In the genomic region with DNA sequence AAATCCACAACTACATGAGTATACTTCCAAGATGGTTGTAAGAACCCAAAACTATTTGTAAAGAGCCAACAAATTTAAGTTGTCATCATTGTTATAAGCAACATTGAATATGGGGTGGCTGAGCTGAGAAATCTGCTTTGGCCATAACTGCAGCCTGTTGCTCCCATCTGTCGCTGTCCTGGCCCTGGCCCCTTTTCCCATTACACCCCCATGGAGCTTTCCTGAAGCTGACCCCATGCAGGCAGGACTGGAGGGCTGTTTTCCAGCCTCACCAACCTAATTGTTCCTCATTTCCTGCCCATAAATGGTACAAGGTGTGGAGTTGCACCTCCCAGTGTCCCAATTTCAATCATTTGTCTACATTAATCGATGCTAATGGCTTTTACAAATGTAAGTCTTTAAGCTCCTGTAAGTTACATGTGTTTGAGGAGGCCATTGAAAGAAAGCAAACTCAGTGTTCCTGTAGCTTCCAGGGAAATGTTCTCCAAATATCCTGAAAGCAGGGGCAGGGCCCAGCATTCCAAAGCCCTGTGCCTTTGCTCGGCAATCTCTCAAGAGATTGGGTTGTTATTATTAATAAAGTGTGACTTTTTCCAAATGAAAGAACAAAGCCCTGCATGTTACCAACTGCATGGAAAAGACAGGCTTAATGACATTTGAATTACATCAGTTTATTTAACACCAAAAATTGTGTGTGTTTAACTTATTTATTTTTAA, we compare ENCODE assay signal across 20 cellular contexts.
"Had no signal": no experiment of that assay in that cellular context is flagged by ENCODE, and none has a peak within 500 bp of the region (broad histone marks: within the 10 kb centered on the region; RNA-seq: fewer than 3 reads in every experiment).

No MANE protein-coding gene starts in this region.

- H3K4me3 ChIP-seq: esophagus squamous epithelium, heart right ventricle, left lung, spleen, upper lobe of left lung had no signal

- H3K4me1 Mint-ChIP-seq: activated CD8-positive, alpha-beta memory T cell treated with anti-CD3 and anti-CD28 coated beads, Interleukin-2, amount 10 ng/mL, durations not matched to agents 7 days and 5 days; activated naive CD4-positive, alpha-beta T cell treated with anti-CD3 and anti-CD28 coated beads, Interleukin-2, amount 50 U/mL, for 24 hours; memory B cell; stimulated activated naive B cell treated with anti-CD40 and anti-IgM and Interleukin-4, amounts not matched to agents 10 μg/mL and 1 μg/mL and 100 μg/mL, for 72 hours had no signal

- H3K9me3 ChIP-seq: esophagus squamous epithelium, heart right ventricle, left lung, spleen, upper lobe of left lung had no signal

- H3K27ac ChIP-seq: esophagus squamous epithelium, heart right ventricle, left lung, spleen, upper lobe of left lung had no signal

- H3K27me3 Mint-ChIP-seq: activated CD8-positive, alpha-beta memory T cell treated with anti-CD3 and anti-CD28 coated beads, Interleukin-2, amount 10 ng/mL, durations not matched to agents 7 days and 5 days; activated T-cell treated with anti-CD3 and anti-CD28 coated beads, Interleukin-2, amount 50 U/mL, for 24 hours had no signal

- H3K4me3 Mint-ChIP-seq: activated CD8-positive, alpha-beta memory T cell treated with anti-CD3 and anti-CD28 coated beads, Interleukin-2, amount 10 ng/mL, durations not matched to agents 7 days and 5 days; activated naive CD4-positive, alpha-beta T cell treated with anti-CD3 and anti-CD28 coated beads, Interleukin-2, amount 50 U/mL, for 24 hours; activated T-cell treated with anti-CD3 and anti-CD28 coated beads, Interleukin-2, amount 50 U/mL, for 24 hours; memory B cell; neural crest cell; stimulated activated naive B cell treated with anti-CD40 and anti-IgM and Interleukin-4, amounts not matched to agents 10 μg/mL and 1 μg/mL and 100 μg/mL, for 72 hours had no signal

- H3K4me1 ChIP-seq: left lung, spleen had no signal

- H3K27ac Mint-ChIP-seq: activated CD8-positive, alpha-beta memory T cell treated with anti-CD3 and anti-CD28 coated beads, Interleukin-2, amount 10 ng/mL, durations not matched to agents 7 days and 5 days; activated naive CD4-positive, alpha-beta T cell treated with anti-CD3 and anti-CD28 coated beads, Interleukin-2, amount 50 U/mL, for 24 hours; activated T-cell treated with anti-CD3 and anti-CD28 coated beads, Interleukin-2, amount 50 U/mL, for 24 hours; memory B cell; stimulated activated naive B cell treated with anti-CD40 and anti-IgM and Interleukin-4, amounts not matched to agents 10 μg/mL and 1 μg/mL and 100 μg/mL, for 72 hours had no signal

- ATAC-seq: activated CD8-positive, alpha-beta memory T cell treated with anti-CD3 and anti-CD28 coated beads, Interleukin-2, amount 10 ng/mL, durations not matched to agents 7 days and 5 days; left lung; stimulated activated naive B cell treated with anti-CD40 and anti-IgM and Interleukin-4, amounts not matched to agents 10 μg/mL and 1 μg/mL and 100 μg/mL, for 72 hours had no signal

- H3K27me3 ChIP-seq: esophagus squamous epithelium, heart right ventricle, left lung, spleen, upper lobe of left lung had no signal

- H3K36me3 Mint-ChIP-seq: activated CD8-positive, alpha-beta memory T cell treated with anti-CD3 and anti-CD28 coated beads, Interleukin-2, amount 10 ng/mL, durations not matched to agents 7 days and 5 days; activated naive CD4-positive, alpha-beta T cell treated with anti-CD3 and anti-CD28 coated beads, Interleukin-2, amount 50 U/mL, for 24 hours; memory B cell; stimulated activated naive B cell treated with anti-CD40 and anti-IgM and Interleukin-4, amounts not matched to agents 10 μg/mL and 1 μg/mL and 100 μg/mL, for 72 hours had no signal

- H3K36me3 ChIP-seq: esophagus squamous epithelium, heart right ventricle, left lung, spleen, upper lobe of left lung had no signal

- DNase-seq: activated CD4-positive, alpha-beta T cell treated with anti-CD3 and anti-CD28 coated beads for 1 hour; activated CD4-positive, alpha-beta T cell treated with anti-CD3 and anti-CD28 coated beads, Interleukin-2, amount 50 U/mL, for 48 hours; activated CD8-positive, alpha-beta memory T cell treated with anti-CD3 and anti-CD28 coated beads, Interleukin-2, amount 10 ng/mL, durations not matched to agents 7 days and 5 days; activated effector memory CD4-positive, alpha-beta T cell treated with Interleukin-2 at 50 U/mL for 16 hours; activated T-cell treated with anti-CD3 and anti-CD28 coated beads, Interleukin-2, amount 50 U/mL, for 24 hours; amygdala; esophagus squamous epithelium; foreskin melanocyte; heart right ventricle; islet precursor cell; left lung; posterior cingulate gyrus; spleen; stimulated activated CD4-positive, alpha-beta T cell treated with anti-CD3 and anti-CD28 coated beads, Interleukin-1b, Interleukin-23, amount 100 ng/mL, for 48 hours; stimulated activated naive B cell treated with anti-CD40 and anti-IgM and Interleukin-4, amounts not matched to agents 10 μg/mL and 1 μg/mL and 100 μg/mL, for 72 hours; T-helper 9 cell; upper lobe of left lung had no signal
